ENCODE assay signal across 26 cellular contexts in the genomic region with DNA sequence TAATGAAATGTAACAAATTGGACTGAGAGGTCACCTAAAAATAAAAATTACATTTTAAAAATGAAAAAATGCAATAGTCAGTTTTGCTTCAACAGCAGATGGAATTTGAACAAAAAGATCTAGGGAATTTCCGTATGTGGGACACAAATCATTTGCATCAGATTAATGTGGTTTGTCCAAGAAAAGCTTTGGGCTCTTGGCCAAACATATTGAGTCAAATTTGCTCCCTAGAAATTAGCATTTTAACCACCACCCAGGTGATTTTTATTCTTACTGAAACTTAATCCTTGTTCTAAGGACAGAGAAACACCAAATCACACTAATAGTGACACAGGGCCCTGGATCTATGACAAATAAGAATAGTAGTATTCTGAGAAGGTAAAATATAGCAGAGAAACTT.
"Had no signal": no experiment of that assay in that cellular context is flagged by ENCODE, and none has a peak within 500 bp of the region (broad histone marks: within the 10 kb centered on the region; RNA-seq: fewer than 3 reads in every experiment).

No MANE protein-coding gene starts in this region.

- H3K4me3 ChIP-seq: colonic mucosa, esophagus muscularis mucosa, gastrocnemius medialis, neural progenitor cell, thoracic aorta, vagina had no signal

- DNase-seq: activated CD4-positive, alpha-beta T cell treated with anti-CD3 and anti-CD28 coated beads, Interleukin-2, amount 50 U/mL, for 4 hours; activated CD8-positive, alpha-beta memory T cell treated with anti-CD3 and anti-CD28 coated beads for 24 hours; activated CD8-positive, alpha-beta memory T cell treated with anti-CD3 and anti-CD28 coated beads, Interleukin-2, amount 50 U/mL, for 4 hours; activated effector memory CD4-positive, alpha-beta T cell treated with Interleukin-2 at 50 U/mL for 16 hours; activated naive CD4-positive, alpha-beta T cell treated with anti-CD3 and anti-CD28 coated beads, Interleukin-2, amount 10 ng/mL, durations not matched to agents 7 days and 5 days; activated naive CD8-positive, alpha-beta T cell treated with anti-CD3 and anti-CD28 coated beads, Interleukin-2, amount 50 U/mL, for 24 hours; activated T-cell treated with anti-CD3 and anti-CD28 coated beads, Interleukin-2, amount 50 U/mL, for 24 hours; aorta; colonic mucosa; gastrocnemius medialis; hippocampal formation; left ventricle myocardium superior; mammary epithelial cell; naive thymus-derived CD8-positive, alpha-beta T cell; retina; stimulated activated CD4-positive, alpha-beta T cell treated with anti-CD3 and anti-CD28 coated beads, Interleukin-4, amount 100 ng/mL, for 1 hour; stimulated activated naive CD4-positive, alpha-beta T cell treated with Interleukin-2 at 50 U/mL for 16 hours; T-helper 9 cell had no signal

- H3K36me3 Mint-ChIP-seq: activated naive CD4-positive, alpha-beta T cell treated with anti-CD3 and anti-CD28 coated beads, Interleukin-2, amount 10 ng/mL, durations not matched to agents 7 days and 5 days; mesothelial cell of epicardium; naive thymus-derived CD8-positive, alpha-beta T cell; neural progenitor cell; type B pancreatic cell; WTC11 had no signal

- H3K9me3 Mint-ChIP-seq: mesothelial cell of epicardium, neural progenitor cell, type B pancreatic cell, WTC11 had no signal

- H3K4me3 Mint-ChIP-seq: activated naive CD4-positive, alpha-beta T cell treated with anti-CD3 and anti-CD28 coated beads, Interleukin-2, amount 10 ng/mL, durations not matched to agents 7 days and 5 days; activated naive CD8-positive, alpha-beta T cell treated with anti-CD3 and anti-CD28 coated beads, Interleukin-2, amount 50 U/mL, for 24 hours; activated T-cell treated with anti-CD3 and anti-CD28 coated beads, Interleukin-2, amount 50 U/mL, for 24 hours; central memory CD8-positive, alpha-beta T cell; mesothelial cell of epicardium; naive thymus-derived CD8-positive, alpha-beta T cell; neural progenitor cell; type B pancreatic cell; WTC11 had no signal

- H3K27ac Mint-ChIP-seq: activated naive CD4-positive, alpha-beta T cell treated with anti-CD3 and anti-CD28 coated beads, Interleukin-2, amount 10 ng/mL, durations not matched to agents 7 days and 5 days; activated naive CD8-positive, alpha-beta T cell treated with anti-CD3 and anti-CD28 coated beads, Interleukin-2, amount 50 U/mL, for 24 hours; activated T-cell treated with anti-CD3 and anti-CD28 coated beads, Interleukin-2, amount 50 U/mL, for 24 hours; mesothelial cell of epicardium; naive thymus-derived CD8-positive, alpha-beta T cell; neural progenitor cell; type B pancreatic cell; WTC11 had no signal

- H3K27me3 Mint-ChIP-seq: activated naive CD4-positive, alpha-beta T cell treated with anti-CD3 and anti-CD28 coated beads, Interleukin-2, amount 10 ng/mL, durations not matched to agents 7 days and 5 days; activated naive CD8-positive, alpha-beta T cell treated with anti-CD3 and anti-CD28 coated beads, Interleukin-2, amount 50 U/mL, for 24 hours; activated T-cell treated with anti-CD3 and anti-CD28 coated beads, Interleukin-2, amount 50 U/mL, for 24 hours; central memory CD8-positive, alpha-beta T cell; naive thymus-derived CD8-positive, alpha-beta T cell had no signal

- H3K4me1 Mint-ChIP-seq: activated naive CD4-positive, alpha-beta T cell treated with anti-CD3 and anti-CD28 coated beads, Interleukin-2, amount 10 ng/mL, durations not matched to agents 7 days and 5 days; activated naive CD8-positive, alpha-beta T cell treated with anti-CD3 and anti-CD28 coated beads, Interleukin-2, amount 50 U/mL, for 24 hours; central memory CD8-positive, alpha-beta T cell; naive thymus-derived CD8-positive, alpha-beta T cell; neural progenitor cell; WTC11 had no signal

- ATAC-seq: activated naive CD8-positive, alpha-beta T cell treated with anti-CD3 and anti-CD28 coated beads, Interleukin-2, amount 50 U/mL, for 24 hours; gastrocnemius medialis; left ventricle myocardium superior; naive thymus-derived CD8-positive, alpha-beta T cell; WTC11 had no signal
